ENCODE assay signal across 1 cellular context in the genomic region with DNA sequence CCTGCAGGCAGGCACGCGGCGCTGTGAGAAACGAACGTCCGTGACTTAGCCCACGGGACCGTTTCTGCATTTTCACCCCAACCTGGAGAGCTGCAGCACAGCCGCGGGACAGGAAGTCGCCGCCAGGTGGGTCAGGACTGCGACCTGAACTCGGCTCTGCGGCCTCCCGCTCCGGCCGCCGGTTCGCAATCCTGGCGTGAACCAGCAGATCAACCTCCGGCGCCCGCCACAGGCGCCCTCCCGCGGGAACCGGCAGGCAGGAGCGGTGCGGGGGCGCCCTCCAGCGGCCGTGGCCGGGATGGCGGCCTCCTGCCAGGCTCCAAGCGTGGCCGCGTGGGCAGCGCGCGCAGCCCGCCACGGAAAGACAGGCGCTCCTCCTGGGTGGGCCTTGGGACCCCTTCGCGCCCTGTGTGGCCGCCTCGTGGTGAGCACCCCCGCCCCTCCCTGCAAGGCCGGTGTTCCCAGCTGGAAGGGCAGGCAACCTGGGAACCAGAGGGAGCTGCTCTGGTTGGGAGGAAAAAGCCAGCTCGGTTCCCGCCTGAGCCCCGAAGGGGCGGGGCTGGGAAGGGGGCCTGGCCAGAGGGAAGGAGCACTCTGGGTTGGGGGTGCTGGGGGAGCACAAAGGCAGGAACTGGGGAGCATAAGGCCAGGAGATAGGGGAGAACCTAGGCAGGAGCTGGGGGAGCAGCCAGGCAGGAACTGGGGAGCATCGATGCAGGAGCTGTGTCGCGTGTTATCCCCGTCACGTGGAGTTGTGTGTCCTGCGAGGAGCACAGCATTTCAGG.
TF ChIP-seq lines count a peak whose summit lies in the region.

No MANE protein-coding gene starts in this region.

TF ChIP-seq in neural cell, 6 proteins besides CTCF, POLR2A, EP300 and RAD21 (continued from another document):
- TF ChIP-seq, protein P1, sequence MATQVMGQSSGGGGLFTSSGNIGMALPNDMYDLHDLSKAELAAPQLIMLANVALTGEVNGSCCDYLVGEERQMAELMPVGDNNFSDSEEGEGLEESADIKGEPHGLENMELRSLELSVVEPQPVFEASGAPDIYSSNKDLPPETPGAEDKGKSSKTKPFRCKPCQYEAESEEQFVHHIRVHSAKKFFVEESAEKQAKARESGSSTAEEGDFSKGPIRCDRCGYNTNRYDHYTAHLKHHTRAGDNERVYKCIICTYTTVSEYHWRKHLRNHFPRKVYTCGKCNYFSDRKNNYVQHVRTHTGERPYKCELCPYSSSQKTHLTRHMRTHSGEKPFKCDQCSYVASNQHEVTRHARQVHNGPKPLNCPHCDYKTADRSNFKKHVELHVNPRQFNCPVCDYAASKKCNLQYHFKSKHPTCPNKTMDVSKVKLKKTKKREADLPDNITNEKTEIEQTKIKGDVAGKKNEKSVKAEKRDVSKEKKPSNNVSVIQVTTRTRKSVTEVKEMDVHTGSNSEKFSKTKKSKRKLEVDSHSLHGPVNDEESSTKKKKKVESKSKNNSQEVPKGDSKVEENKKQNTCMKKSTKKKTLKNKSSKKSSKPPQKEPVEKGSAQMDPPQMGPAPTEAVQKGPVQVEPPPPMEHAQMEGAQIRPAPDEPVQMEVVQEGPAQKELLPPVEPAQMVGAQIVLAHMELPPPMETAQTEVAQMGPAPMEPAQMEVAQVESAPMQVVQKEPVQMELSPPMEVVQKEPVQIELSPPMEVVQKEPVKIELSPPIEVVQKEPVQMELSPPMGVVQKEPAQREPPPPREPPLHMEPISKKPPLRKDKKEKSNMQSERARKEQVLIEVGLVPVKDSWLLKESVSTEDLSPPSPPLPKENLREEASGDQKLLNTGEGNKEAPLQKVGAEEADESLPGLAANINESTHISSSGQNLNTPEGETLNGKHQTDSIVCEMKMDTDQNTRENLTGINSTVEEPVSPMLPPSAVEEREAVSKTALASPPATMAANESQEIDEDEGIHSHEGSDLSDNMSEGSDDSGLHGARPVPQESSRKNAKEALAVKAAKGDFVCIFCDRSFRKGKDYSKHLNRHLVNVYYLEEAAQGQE (IDR thresholded peaks at IDR 0.05; ENCODE audit: borderline replicate concordance) = no peak
- peak; percentile 92 for TF ChIP-seq SMC3 (conservative IDR thresholded peaks at IDR 0.05; ENCODE audit: poor library complexity)
